In genomic region chr10:131876543-131876942, GRCh38 we compare ENCODE assay signal across 21 cellular contexts. TPM values are rescaled to one million over a fixed set of nuclear protein-coding genes. Genes with fewer than 3 reads are reported as not detected.
A peak's percentile ranks its signal among the peaks of the same experiment; 100 is the strongest.
DNase-seq lines count a peak whose midpoint lies in the region; TF ChIP-seq lines count a peak whose summit lies in the region.
"Had no signal": no experiment of that assay in that cellular context is flagged by ENCODE, and none has a peak within 500 bp of the region (broad histone marks: within the 10 kb centered on the region; RNA-seq: fewer than 3 reads in every experiment).

No MANE protein-coding gene starts in this region.

- no peak overlapping the region for H3K4me2 ChIP-seq in H9 (ENCODE audit: insufficient read depth, insufficient read length, low read length)
- H3K4me2 ChIP-seq: A549 had no signal

- no peaks in the 10 kb centered on the region for H3K79me2 ChIP-seq in H9 (ENCODE audit: insufficient read depth, low read length)

- H4K20me1 ChIP-seq in H9 (ENCODE audit: control insufficient read depth, insufficient read depth, insufficient read length): no peaks in the 10 kb centered on the region
- H4K20me1 ChIP-seq: BLaER1 treated with 17β-estradiol and CSF1 and Interleukin-3, amounts not matched to agents 10 nM and 100 nM had no signal

- H3K27ac Mint-ChIP-seq in H9: no peak overlapping the region

- in situ Hi-C loops in Caki2 (cut with HindIII; ENCODE audit: low pct_unique_long_range_greater_than_20kb, low sequenced_read_pairs): no loop called here

- H2BK20ac ChIP-seq in H9 (ENCODE audit: low read depth, low read length, poor library complexity, severe bottlenecking): no peak overlapping the region

- H2BK5ac ChIP-seq in H9 (ENCODE audit: insufficient read length, low read length): no peak overlapping the region

- TF ChIP-seq CTCF in H9 (conservative IDR thresholded peaks at IDR 0.05): no peak
- TF ChIP-seq CTCF in spleen (IDR thresholded peaks at IDR 0.05 in 8 of 11, conservative IDR thresholded peaks at IDR 0.05 in 3 of 11): no peak

- intact Hi-C loops in spleen (cut with DNase I; ENCODE audit: low total_unique reads): loop anchor here (10.0 kb wide), 1 partner anchor 1682 kb away; no protein-coding TSS in a partner anchor

- no CpG with 5 or more reads among the region's 8 CpGs for WGBS in H9 (ENCODE audit: extremely low coverage, insufficient read length, low lambda C conversion rate)
- WGBS in spleen, 5 donors: 49 to 62% (median 51%) methylated on average over 8 of the region's 8 CpGs

- H4K91ac ChIP-seq in H9 (ENCODE audit: insufficient read length, low read depth, low read length): no peak overlapping the region

- peaks cover 3% of the 10 kb centered on the region in 2 experiments; a peak in 1 of 4 replicates for H3K4me1 Mint-ChIP-seq in H9

- H3K4ac ChIP-seq in H9 (ENCODE audit: low read depth, low read length): no peak overlapping the region

- H4K5ac ChIP-seq in H9 (ENCODE audit: insufficient read length, low read depth, low read length): no peak overlapping the region

- H3K56ac ChIP-seq in H9 (ENCODE audit: insufficient read length, low read depth, low read length): no peak overlapping the region

- no peak overlapping the region for H4K8ac ChIP-seq in H9 (replicated peaks; ENCODE audit: insufficient read length, low read depth, low read length)

- H3K36me3 ChIP-seq in spleen: no peaks in the 10 kb centered on the region
- H3K36me3 ChIP-seq: BLaER1 treated with 17β-estradiol and CSF1 and Interleukin-3, amounts not matched to agents 10 nM and 100 nM had no signal

- no peaks in the 10 kb centered on the region for H3K79me1 ChIP-seq in H9 (ENCODE audit: insufficient read depth, low read depth, low read length, poor library complexity, severe bottlenecking)

- TF ChIP-seq POLR2A in spleen (IDR thresholded peaks at IDR 0.05): no peak

- no peak overlapping the region for H2BK15ac ChIP-seq in H9 (ENCODE audit: low read depth, low read length)

- H3K14ac ChIP-seq in H9 (ENCODE audit: insufficient read depth, low read length): no peak overlapping the region

- H3K27me3 Mint-ChIP-seq in H9 (ENCODE audit: low read depth): peaks cover 9% of the 10 kb centered on the region

- H3K23ac ChIP-seq in H9 (ENCODE audit: insufficient read length, low read depth, low read length): no peak overlapping the region

- H3K4me3 Mint-ChIP-seq in H9: no peak overlapping the region
- H3K4me3 Mint-ChIP-seq: CD4-positive, alpha-beta memory T cell had no signal

- no peak overlapping the region for H3K9ac ChIP-seq in H9 (ENCODE audit: extremely low read depth, insufficient read length, low read length)
- H3K9ac ChIP-seq: BLaER1 treated with 17β-estradiol and CSF1 and Interleukin-3, amounts not matched to agents 10 nM and 100 nM had no signal

- no peaks in the 10 kb centered on the region; a peak in 1 of 7 replicates for H3K36me3 Mint-ChIP-seq in H9 (ENCODE audit: insufficient read depth in 1 of 3, low read depth in 3 of 3)
- H3K36me3 Mint-ChIP-seq: CD4-positive, alpha-beta memory T cell had no signal

- no peaks in the 10 kb centered on the region for H3K4me1 ChIP-seq in H9 (ENCODE audit: insufficient read depth, low read length)
- H3K4me1 ChIP-seq in spleen: peaks cover 0 to 9% (median 6%) of the 10 kb centered on the region in 6 donors

- H3K9me3 ChIP-seq in H9 (ENCODE audit: control insufficient read depth, low read depth, low read length) (no peaks in the 10 kb centered on the region), spleen (no peaks in the 10 kb centered on the region)
- H3K9me3 ChIP-seq: A549 had no signal

- no peak overlapping the region for H3K4me3 ChIP-seq in spleen
- H3K4me3 ChIP-seq: A549; BLaER1 treated with 17β-estradiol and CSF1 and Interleukin-3, amounts not matched to agents 10 nM and 100 nM had no signal

- no peaks in the 10 kb centered on the region for H3K23me2 ChIP-seq in H9 (ENCODE audit: insufficient read length, low read depth, low read length, poor library complexity, severe bottlenecking)

- H2BK12ac ChIP-seq in H9 (ENCODE audit: insufficient read length, low read depth, low read length): no peak overlapping the region

- H3K27ac ChIP-seq in H9 (ENCODE audit: insufficient read length, low read depth, low read length): no peak overlapping the region
- H3K27ac ChIP-seq in spleen: no peak overlapping the region
- H3K27ac ChIP-seq: A549; BLaER1 treated with 17β-estradiol and CSF1 and Interleukin-3, amounts not matched to agents 10 nM and 100 nM; RWPE1 had no signal

- no peak overlapping the region for H3K18ac ChIP-seq in H9 (ENCODE audit: insufficient read length, low read depth, low read length)

- H2AFZ ChIP-seq in H9 (ENCODE audit: low read length): no peak overlapping the region

- H3T11ph ChIP-seq in H9 (ENCODE audit: low read length): no peak overlapping the region

- no peak overlapping the region for H2AK5ac ChIP-seq in H9 (ENCODE audit: insufficient read length, low read length)

- H2BK120ac ChIP-seq in H9 (ENCODE audit: low read depth, low read length, poor library complexity, severe bottlenecking): no peak overlapping the region

- peak; percentile 46 for DNase-seq in Caki2 (ENCODE audit: low read depth)
- DNase-seq in H9: peak; percentile 10
- peak; percentile 26 for DNase-seq in kidney glomerular epithelial cell (lab: John Stamatoyannopoulos, UW)
- DNase-seq in spleen: peak; percentile 28
- DNase-seq in effector CD4-positive, alpha-beta T cell: no peak
- DNase-seq in NCI-H69 (lab: John Stamatoyannopoulos, UW): no peak
- no peak for DNase-seq in GM03348 (ENCODE audit: low spot score)
- DNase-seq: AML-193; CD4-positive, alpha-beta memory T cell; COR-L47; DND-41; Karpas-422; NCI-H1092 treated with DMSO at 0.1 percent for 48 hours; NCI-H1436 treated with DMSO at 0.1 percent for 48 hours; NCI-H187 treated with DMSO at 0.1 percent for 48 hours; NCI-H446; NCI-H524 treated with DMSO at 0.1 percent for 48 hours; SHP77 had no signal

- peaks cover 9 to 12% of the 10 kb centered on the region in 2 experiments for H3K9me3 Mint-ChIP-seq in H9

- H3K27me3 ChIP-seq in H9 (ENCODE audit: insufficient read depth, low read length): no peaks in the 10 kb centered on the region
- peaks cover 0 to 78% (median 12%) of the 10 kb centered on the region in 7 donors for H3K27me3 ChIP-seq in spleen (replicated peaks in 1 of 7)
- H3K27me3 ChIP-seq: BLaER1 treated with 17β-estradiol and CSF1 and Interleukin-3, amounts not matched to agents 10 nM and 100 nM had no signal

RNA-seq across cellular contexts. Expression of gene PPP2R2D, which starts 24.3 kb away (rescaled TPM):
- 39.1 and 45.4 TPM in 2 replicates for total RNA-seq in Caki2 (2014; rRNA removed; shearing (Covaris generic); ENCODE audit: low replicate concordance)
- total RNA-seq in H9 (2021) (33.8 and 35.1 TPM in 2 replicates), spleen (10 to 100 TPM; 28.0 to 41.2 (median 35.3) TPM)
- polyA plus RNA-seq in spleen: 10 to 100 TPM; 15.6 to 21.0 (median 17.3) TPM

Comparison
In these comparisons a context has a peak if more than half of its experiments do, and no peak if none do; other contexts are left out.
1. DNase-seq: peak in Caki2 (single experiment), H9 (single experiment), kidney glomerular epithelial cell (single experiment) and spleen (single experiment); none in effector CD4-positive, alpha-beta T cell (single experiment), NCI-H69 (single experiment) and GM03348 (single experiment).